Comparison of ENCODE assay signal across 34 cellular contexts in the genomic region with DNA sequence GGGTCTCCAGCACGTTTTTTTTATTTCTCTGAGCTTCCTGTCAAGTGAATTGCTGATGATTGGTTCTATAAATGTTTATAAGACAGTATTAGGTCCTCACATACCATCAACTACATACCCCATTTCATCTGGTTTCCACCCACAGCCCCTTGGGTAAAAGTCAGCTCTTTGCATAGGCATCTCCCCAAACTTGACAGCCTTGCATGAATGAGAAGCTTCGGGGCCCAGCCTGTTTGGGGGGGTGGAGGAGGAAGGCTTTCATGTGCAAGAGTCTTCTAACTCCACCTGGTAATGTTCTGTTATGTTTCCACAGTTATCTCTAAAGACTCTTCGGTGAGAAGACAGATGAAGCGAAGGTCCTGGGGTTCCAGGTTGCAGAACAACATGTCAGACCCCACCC.
"Had no signal": no experiment of that assay in that cellular context is flagged by ENCODE, and none has a peak within 500 bp of the region (broad histone marks: within the 10 kb centered on the region; RNA-seq: fewer than 3 reads in every experiment).

No MANE protein-coding gene starts in this region.

- H3K27me3 ChIP-seq: MG63 had no signal

- H3K36me3 ChIP-seq: MG63 had no signal

- H3K27ac ChIP-seq: KMS-11 had no signal

- H3K9me3 ChIP-seq: MG63 had no signal

- H3K4me3 ChIP-seq: MG63 had no signal

- DNase-seq: Karpas-422, Kasumi-1, KG1, MG63, MM.1S, MV-4-11, NCI-H1048, NCI-H1092, NCI-H1092 treated with DMSO at 0.1 percent for 48 hours, NCI-H1105, NCI-H1105 treated with DMSO at 0.1 percent for 48 hours, NCI-H1417, NCI-H1417 treated with DMSO at 0.1 percent for 48 hours, NCI-H1436, NCI-H1436 treated with DMSO at 0.1 percent for 48 hours, NCI-H146, NCI-H1694, NCI-H1694 treated with DMSO at 0.1 percent for 48 hours, NCI-H187, NCI-H187 treated with DMSO at 0.1 percent for 48 hours, NCI-H1930, NCI-H2029, NCI-H2029 treated with DMSO at 0.1 percent for 48 hours, NCI-H2081, NCI-H2081 treated with DMSO at 0.1 percent for 48 hours, NCI-H2171, NCI-H2171 treated with DMSO at 0.1 percent for 48 hours, NCI-H2227 treated with DMSO at 0.1 percent for 48 hours, NCI-H226, NCI-H345, NCI-H446, NCI-H446 treated with DMSO at 0.1 percent for 48 hours, NCI-H510A had no signal
